In the genomic region with DNA sequence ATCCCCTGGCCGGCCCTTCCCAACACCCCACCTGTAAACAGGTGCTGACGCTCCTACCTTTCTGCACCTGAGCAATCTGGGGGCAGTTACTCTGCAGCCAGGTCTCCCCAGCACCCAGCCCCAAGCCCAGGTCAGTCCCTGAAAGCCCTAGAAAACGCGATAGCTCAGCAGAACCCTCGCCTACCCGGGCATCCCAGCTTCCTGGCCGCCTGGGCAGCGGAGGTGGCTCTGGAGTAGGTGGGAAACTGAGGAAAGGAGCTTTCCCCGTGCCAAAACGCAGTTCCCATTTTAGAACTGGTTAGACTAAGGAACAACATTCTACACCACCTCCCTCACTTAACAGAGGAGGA, we compare ENCODE assay signal across 8 cellular contexts. TPM values are rescaled to one million over a fixed set of nuclear protein-coding genes. Genes with fewer than 3 reads are reported as not detected.
DNase-seq lines count a peak whose midpoint lies in the region; ATAC-seq and TF ChIP-seq lines count a peak whose summit lies in the region.

No MANE protein-coding gene starts in this region.

- peaks cover 9% of the 10 kb centered on the region; the same call in 1 of the 2 replicates for H3F3A ChIP-seq in PC-9 (ENCODE audit: insufficient read depth, low read depth)

- TF ChIP-seq CTCF in PC-9 (conservative IDR thresholded peaks at IDR 0.05): no peak
- no peak for TF ChIP-seq CTCF in epithelial cell of proximal tubule (conservative IDR thresholded peaks at IDR 0.05; ENCODE audit: low read depth, low read length)
- no peak for TF ChIP-seq CTCF in neutrophil (IDR thresholded peaks at IDR 0.05)

- H3K36me3 Mint-ChIP-seq in CD4-positive, alpha-beta memory T cell: peaks cover 0 to 4% of the 10 kb centered on the region in 2 donors

- CTCF ChIA-PET in CD4-positive, alpha-beta memory T cell (lab: Charles Lee; ENCODE audit: partially characterized antibody): interaction anchor here (0.7 to 3.3 kb wide), 7 partner anchors 11 to 115 kb away, joined by 3 to 33 read pairs (median 5); partner anchors contain the start of gene CCDC83
- CTCF ChIA-PET in PC-9 (lab: Charles Lee): no interaction called here

- no peaks in the 10 kb centered on the region for H3K79me2 ChIP-seq in PC-9 (ENCODE audit: low read depth)

- H4K20me1 ChIP-seq in PC-9 (ENCODE audit: insufficient read depth): no peaks in the 10 kb centered on the region

- H3K36me3 ChIP-seq in CD4-positive, alpha-beta memory T cell (ENCODE audit: insufficient read depth, low read length): no peaks in the 10 kb centered on the region
- no peaks in the 10 kb centered on the region for H3K36me3 ChIP-seq in PC-9 (ENCODE audit: low read depth)
- no peaks in the 10 kb centered on the region for H3K36me3 ChIP-seq in neutrophil

- peaks cover 24 to 72% (median 49%) of the 10 kb centered on the region in 4 donors for H3K4me1 Mint-ChIP-seq in CD4-positive, alpha-beta memory T cell

- BruUV-seq in PC-9 (replicated peaks; lab: Mats Ljungman, UMichigan): TSS peak; percentile 63

- DNase-seq in CD4-positive, alpha-beta memory T cell: no peak
- no peak for DNase-seq in PC-9
- no peak for DNase-seq in epithelial cell of proximal tubule (ENCODE audit: low read depth)
- DNase-seq in NCI-H2227 treated with DMSO at 0.1 percent for 48 hours (lab: John Stamatoyannopoulos, UW): no peak
- no peak for DNase-seq in SKM-1 treated with dmso at 0.1 percent for 144 hours (lab: John Stamatoyannopoulos, UW; ENCODE audit: unreplicated experiment)

- intact Hi-C loops in CD4-positive, alpha-beta memory T cell (cut with micrococcal nuclease): loop anchor here (1.0 kb wide), 3 partner anchors 13 to 57 kb away; no protein-coding TSS in a partner anchor
- intact Hi-C loops in PC-9 (cut with micrococcal nuclease; ENCODE audit: unreplicated experiment): loop anchor here (1.0 to 2.0 kb wide), 2 partner anchors 34 to 41 kb away; no protein-coding TSS in a partner anchor

- H3K4me1 ChIP-seq in CD4-positive, alpha-beta memory T cell (ENCODE audit: insufficient read depth, low read length): peaks cover 35% of the 10 kb centered on the region
- peaks cover 30% of the 10 kb centered on the region for H3K4me1 ChIP-seq in PC-9 (replicated peaks; ENCODE audit: insufficient read depth)
- peaks cover 7 to 14% of the 10 kb centered on the region in 2 experiments for H3K4me1 ChIP-seq in neutrophil (ENCODE audit: control insufficient read depth in 1 of 2, insufficient read depth in 1 of 2, low read depth in 1 of 2, low read length in 1 of 2)

- peak overlapping the region; percentile 97 for H3K4me2 ChIP-seq in PC-9

- H3K4me3 ChIP-seq in CD4-positive, alpha-beta memory T cell (ENCODE audit: low read length in 2 of 2): peak overlapping the region; percentile 58 to 85
- H3K4me3 ChIP-seq in PC-9 (peak overlapping the region; percentile 81), epithelial cell of proximal tubule (ENCODE audit: low read depth, low read length) (peak overlapping the region; percentile 63), neutrophil (ENCODE audit: low read depth in 1 of 2, low read length in 1 of 2) (peak overlapping the region; percentile 33 to 56)

- H3K27ac ChIP-seq in CD4-positive, alpha-beta memory T cell (ENCODE audit: low read depth, low read length): peak overlapping the region; percentile 59
- H3K27ac ChIP-seq in PC-9 (no peak overlapping the region), neutrophil (no peak overlapping the region)

- H3K9me3 Mint-ChIP-seq in CD4-positive, alpha-beta memory T cell: no peaks in the 10 kb centered on the region

- H3K9me2 ChIP-seq in PC-9 (ENCODE audit: insufficient read depth): no peaks in the 10 kb centered on the region

- H3K27me3 Mint-ChIP-seq in CD4-positive, alpha-beta memory T cell: peaks cover 0 to 3% of the 10 kb centered on the region in 2 donors

- no peaks in the 10 kb centered on the region for H3K9me3 ChIP-seq in CD4-positive, alpha-beta memory T cell (ENCODE audit: control insufficient read depth in 1 of 2, low read length in 2 of 2)
- no peaks in the 10 kb centered on the region for H3K9me3 ChIP-seq in PC-9 (ENCODE audit: insufficient read depth, low read depth)
- H3K9me3 ChIP-seq in neutrophil: no peaks in the 10 kb centered on the region

- ATAC-seq in GM21515 (IDR thresholded peaks at IDR 0.05; ENCODE audit: unreplicated experiment) (no peak), HG02571 (IDR thresholded peaks at IDR 0.05; ENCODE audit: unreplicated experiment) (no peak)

- peak overlapping the region; percentile 85 for H2AFZ ChIP-seq in PC-9

- peak overlapping the region; percentile 89 to 97 (median 94) for H3K4me3 Mint-ChIP-seq in CD4-positive, alpha-beta memory T cell

- peak overlapping the region; percentile 90 to 95 (median 93) for H3K27ac Mint-ChIP-seq in CD4-positive, alpha-beta memory T cell

- POLR2A ChIA-PET in CD4-positive, alpha-beta memory T cell (lab: Charles Lee; ENCODE audit: partially characterized antibody): interaction anchor here (0.7 to 3.7 kb wide), 12 partner anchors 14 to 163 kb away, joined by 3 to 40 read pairs (median 4); partner anchors contain the start of genes CREBZF and TMEM126A
- POLR2A ChIA-PET in PC-9 (lab: Charles Lee; ENCODE audit: unreplicated experiment): no interaction called here

- H3K27me3 ChIP-seq in CD4-positive, alpha-beta memory T cell (ENCODE audit: insufficient read depth, low read length): no peaks in the 10 kb centered on the region
- H3K27me3 ChIP-seq in PC-9 (ENCODE audit: insufficient read depth, low read depth) (no peaks in the 10 kb centered on the region), neutrophil (peaks cover 59% of the 10 kb centered on the region)

RNA-seq across cellular contexts. Expression of gene SYTL2, which starts 0.4 kb away (rescaled TPM):
- 10 to 100 TPM; 35.5 to 35.7 TPM for total RNA-seq in CD4-positive, alpha-beta memory T cell
- 10 to 100 TPM in 1 of 2 donors, 1 to 10 TPM in 1; 3.9 to 21.0 TPM for polyA plus RNA-seq in CD4-positive, alpha-beta memory T cell
- total RNA-seq in PC-9 (2021): 13.3 and 16.0 TPM in 2 replicates
- 5.6 and 25.7 TPM in 2 replicates for total RNA-seq in epithelial cell of proximal tubule

RNA-seq across cellular contexts. Expression of gene CCDC83, which starts 44.7 kb away (rescaled TPM):
- total RNA-seq in CD4-positive, alpha-beta memory T cell: not detected
- polyA plus RNA-seq in CD4-positive, alpha-beta memory T cell: not detected
- total RNA-seq in PC-9 (2021): not detected in 2 replicates
- total RNA-seq in epithelial cell of proximal tubule: not detected in 2 replicates
